ENCODE assay signal across 11 cellular contexts in genomic region chr12:124827588-124828184, GRCh38. TPM values are rescaled to one million over a fixed set of nuclear protein-coding genes. Genes with fewer than 3 reads are reported as not detected.
DNase-seq lines count a peak whose midpoint lies in the region; ATAC-seq and TF ChIP-seq lines count a peak whose summit lies in the region.
"Had no signal": no experiment of that assay in that cellular context is flagged by ENCODE, and none has a peak within 500 bp of the region (broad histone marks: within the 10 kb centered on the region; RNA-seq: fewer than 3 reads in every experiment).

No MANE protein-coding gene starts in this region.

- H3K9me3 ChIP-seq in Peyer's patch (no peaks in the 10 kb centered on the region), gastroesophageal sphincter (no peaks in the 10 kb centered on the region)
- H3K9me3 ChIP-seq: stomach had no signal

- H3K4me3 ChIP-seq in Peyer's patch (no peak overlapping the region), gastroesophageal sphincter (no peak overlapping the region)
- H3K4me3 ChIP-seq: stomach had no signal

- ATAC-seq in GM18520 (IDR thresholded peaks at IDR 0.05; ENCODE audit: unreplicated experiment): peak; percentile 59
- ATAC-seq in HG02798 (IDR thresholded peaks at IDR 0.05; ENCODE audit: poor library complexity, unreplicated experiment): peak; percentile 50
- ATAC-seq in gastroesophageal sphincter: no peak

- H3K9me3 Mint-ChIP-seq in nephron progenitor cell: peaks cover under 1% of the 10 kb centered on the region
- no peaks in the 10 kb centered on the region for H3K9me3 Mint-ChIP-seq in activated naive CD4-positive, alpha-beta T cell treated with anti-CD3 and anti-CD28 coated beads, Interleukin-2, amount 10 ng/mL, durations not matched to agents 7 days and 5 days

- H3K27ac ChIP-seq in Peyer's patch (peak overlapping the region in 3 of 4 donors; percentile 2 to 77 (median 64)), gastroesophageal sphincter (no peak overlapping the region)

- H3K27me3 ChIP-seq in Peyer's patch (no peaks in the 10 kb centered on the region), gastroesophageal sphincter (no peaks in the 10 kb centered on the region)
- H3K27me3 ChIP-seq: stomach had no signal

- CTCF ChIA-PET in activated naive CD4-positive, alpha-beta T cell treated with anti-CD3 and anti-CD28 coated beads, Interleukin-2, amount 10 ng/mL, durations not matched to agents 7 days and 5 days (lab: Charles Lee): interaction anchor here (0.6 to 0.7 kb wide), 2 partner anchors 11 to 13 kb away, joined by 3 read pairs; no protein-coding TSS in a partner anchor

- H3K4me1 Mint-ChIP-seq in nephron progenitor cell: peaks cover 58% of the 10 kb centered on the region
- no peaks in the 10 kb centered on the region for H3K4me1 Mint-ChIP-seq in activated naive CD4-positive, alpha-beta T cell treated with anti-CD3 and anti-CD28 coated beads, Interleukin-2, amount 10 ng/mL, durations not matched to agents 7 days and 5 days

- peaks cover 8% of the 10 kb centered on the region for H3K27me3 Mint-ChIP-seq in nephron progenitor cell (ENCODE audit: low read depth, poor library complexity)
- H3K27me3 Mint-ChIP-seq in activated naive CD4-positive, alpha-beta T cell treated with anti-CD3 and anti-CD28 coated beads, Interleukin-2, amount 10 ng/mL, durations not matched to agents 7 days and 5 days: no peaks in the 10 kb centered on the region

- peak overlapping the region; percentile 8 for H3K27ac Mint-ChIP-seq in nephron progenitor cell
- H3K27ac Mint-ChIP-seq in activated naive CD4-positive, alpha-beta T cell treated with anti-CD3 and anti-CD28 coated beads, Interleukin-2, amount 10 ng/mL, durations not matched to agents 7 days and 5 days: no peak overlapping the region

- no peak for TF ChIP-seq POLR2A in Peyer's patch (IDR thresholded peaks at IDR 0.05)
- no peak for TF ChIP-seq POLR2A in gastroesophageal sphincter (IDR thresholded peaks at IDR 0.05)

- no peak overlapping the region for H3K4me3 Mint-ChIP-seq in nephron progenitor cell
- H3K4me3 Mint-ChIP-seq in activated naive CD4-positive, alpha-beta T cell treated with anti-CD3 and anti-CD28 coated beads, Interleukin-2, amount 10 ng/mL, durations not matched to agents 7 days and 5 days: no peak overlapping the region

- WGBS in gastroesophageal sphincter (ENCODE audit: low coverage in 1 of 2), 2 donors: 75 to 87% methylated on average over 9 to 13 of the region's 15 CpGs

- no peak for TF ChIP-seq EP300 in gastroesophageal sphincter (IDR thresholded peaks at IDR 0.05)

- peaks cover 0 to 22% (median 0%) of the 10 kb centered on the region in 4 donors for H3K4me1 ChIP-seq in Peyer's patch
- H3K4me1 ChIP-seq in gastroesophageal sphincter: peaks cover 0 to 10% (median 0%) of the 10 kb centered on the region in 3 donors

- no peaks in the 10 kb centered on the region for H3K36me3 Mint-ChIP-seq in nephron progenitor cell (ENCODE audit: low read depth)
- no peaks in the 10 kb centered on the region for H3K36me3 Mint-ChIP-seq in activated naive CD4-positive, alpha-beta T cell treated with anti-CD3 and anti-CD28 coated beads, Interleukin-2, amount 10 ng/mL, durations not matched to agents 7 days and 5 days

- TF ChIP-seq CTCF in Peyer's patch (IDR thresholded peaks at IDR 0.05): no peak
- TF ChIP-seq CTCF in nephron progenitor cell (IDR thresholded peaks at IDR 0.05): no peak
- no peak for TF ChIP-seq CTCF in gastroesophageal sphincter (IDR thresholded peaks at IDR 0.05)

- DNase-seq in Peyer's patch (peak in 2 of 3 donors; percentile 55 to 73), nephron progenitor cell (no peak), HUDEP-2 (lab: John Stamatoyannopoulos, UW; ENCODE audit: unreplicated experiment in 76 of 76) (no peak)
- no peak for DNase-seq in stimulated activated CD4-positive, alpha-beta T cell treated with anti-CD3 and anti-CD28 coated beads, Interleukin-4, amount 100 ng/mL, for 1 hour
- DNase-seq in activated naive CD4-positive, alpha-beta T cell treated with anti-CD3 and anti-CD28 coated beads, Interleukin-2, amount 10 ng/mL, durations not matched to agents 7 days and 5 days: no peak
- DNase-seq: activated CD4-positive, alpha-beta T cell treated with anti-CD3 and anti-CD28 coated beads for 4 hours; aorta; stomach had no signal

- H3K36me3 ChIP-seq in Peyer's patch (no peaks in the 10 kb centered on the region), gastroesophageal sphincter (no peaks in the 10 kb centered on the region)
- H3K36me3 ChIP-seq: stomach had no signal

RNA-seq across cellular contexts. Expression of gene SCARB1, which starts 36.0 kb away (rescaled TPM):
- total RNA-seq in Peyer's patch: 100 to 1,000 TPM in 1 of 4 donors, 10 to 100 TPM in 3; 14.9 to 214 (median 64.6) TPM
- total RNA-seq in gastroesophageal sphincter: 10 to 100 TPM in 3 of 4 donors, 1 to 10 TPM in 1; 6.8 to 13.9 (median 11.5) TPM

Comparison
In these comparisons a context has a peak if more than half of its experiments do, and no peak if none do; other contexts are left out.
1. DNase-seq: peak in Peyer's patch (2 of 3); none in nephron progenitor cell (single experiment), HUDEP-2 (0 of 76), stimulated activated CD4-positive, alpha-beta T cell treated with anti-CD3 and anti-CD28 coated beads, Interleukin-4, amount 100 ng/mL, for 1 hour (single experiment) and activated naive CD4-positive, alpha-beta T cell treated with anti-CD3 and anti-CD28 coated beads, Interleukin-2, amount 10 ng/mL, durations not matched to agents 7 days and 5 days (single experiment).
2. H3K27ac ChIP-seq: peak in Peyer's patch (3 of 4); none in gastroesophageal sphincter (0 of 4).